Comparison of ENCODE assay signal across 4 cellular contexts in genomic region chr14:31395119-31395518, GRCh38.
TF ChIP-seq lines count a peak whose summit lies in the region.

No MANE protein-coding gene starts in this region.

TF ChIP-seq in HepG2, 621 proteins besides CTCF, POLR2A, EP300 and RAD21:
- TF ChIP-seq MAFF (IDR thresholded peaks at IDR 0.05; ENCODE audit: low read depth, low read length) (peak; percentile 76), ARNT (IDR thresholded peaks at IDR 0.05) (no peak), ZBTB3 (CRISPR knock-in tag; IDR thresholded peaks at IDR 0.05; ENCODE audit: borderline replicate concordance, low read depth) (no peak), MAFK (conservative IDR thresholded peaks at IDR 0.05 in 1 of 2, IDR thresholded peaks at IDR 0.05 in 1 of 2; ENCODE audit: low read length in 2 of 2) (peak; percentile 89 to 90), REST (IDR thresholded peaks at IDR 0.05; ENCODE audit: borderline replicate concordance in 1 of 2, low read depth in 1 of 2, low read length in 2 of 2) (no peak)

TF ChIP-seq in A549, 52 proteins besides CTCF, POLR2A, EP300 and RAD21:
- peak; percentile 74 for TF ChIP-seq MAFK (IDR thresholded peaks at IDR 0.05; ENCODE audit: partially characterized antibody)
- TF ChIP-seq HDAC2 (IDR thresholded peaks at IDR 0.05): no peak
- TF ChIP-seq CHD2 (IDR thresholded peaks at IDR 0.05; ENCODE audit: low read length, partially characterized antibody): no peak

TF ChIP-seq in IMR-90, 13 proteins besides CTCF, POLR2A, EP300 and RAD21:
- TF ChIP-seq RFX5 (IDR thresholded peaks at IDR 0.05; ENCODE audit: low read depth, low read length): no peak
- TF ChIP-seq MAFK (IDR thresholded peaks at IDR 0.05; ENCODE audit: low read depth, low read length): peak; percentile 39

TF ChIP-seq in K562, 482 proteins besides CTCF, POLR2A, EP300 and RAD21:
- TF ChIP-seq LCOR (CRISPR knock-in tag; IDR thresholded peaks at IDR 0.05): no peak
- TF ChIP-seq NELFE (IDR thresholded peaks at IDR 0.05; ENCODE audit: insufficient read depth, insufficient read length): no peak
- no peak for TF ChIP-seq TFAP4 (CRISPR knock-in tag; IDR thresholded peaks at IDR 0.05; ENCODE audit: borderline replicate concordance)
- peak; percentile 53 for TF ChIP-seq C11orf30 (IDR thresholded peaks at IDR 0.05; ENCODE audit: low read depth)
- TF ChIP-seq MBD2 (IDR thresholded peaks at IDR 0.05; ENCODE audit: borderline replicate concordance, low read depth): no peak
- TF ChIP-seq MAFF (IDR thresholded peaks at IDR 0.05; ENCODE audit: low read length): peak; percentile 7; the same call in 1 of the 2 replicates
- TF ChIP-seq ZNF316 (IDR thresholded peaks at IDR 0.05): peak; percentile 70
